ENCODE assay signal across 8 cellular contexts in genomic region chr3:156291269-156292123, GRCh38.
DNase-seq lines count a peak whose midpoint lies in the region; ATAC-seq and TF ChIP-seq lines count a peak whose summit lies in the region.

No MANE protein-coding gene starts in this region.

- no peak overlapping the region for H3K4me3 ChIP-seq in CD8-positive, alpha-beta memory T cell (ENCODE audit: low read length)
- H3K4me3 ChIP-seq in HUES6 (ENCODE audit: low read depth, low read length) = peak overlapping the region; percentile 49
- H3K4me3 ChIP-seq in body of pancreas = no peak overlapping the region
- H3K4me3 ChIP-seq in stomach smooth muscle (ENCODE audit: low read length in 2 of 2) = peak overlapping the region; percentile 72 to 78

- peak overlapping the region in 4 of 7 donors; percentile 9 to 49 (median 22) for H3K4me3 Mint-ChIP-seq in CD8-positive, alpha-beta memory T cell

- H3K4me1 ChIP-seq in CD8-positive, alpha-beta memory T cell (ENCODE audit: insufficient read depth, low read length) = no peaks in the 10 kb centered on the region
- H3K4me1 ChIP-seq in HUES6 (ENCODE audit: control insufficient read depth, insufficient read depth, low read length) (no peaks in the 10 kb centered on the region), body of pancreas (peaks cover 13% of the 10 kb centered on the region), stomach smooth muscle (ENCODE audit: control insufficient read depth, insufficient read depth, low read length) (peaks cover 15% of the 10 kb centered on the region)

- CTCF ChIA-PET in CD8-positive, alpha-beta memory T cell (lab: Charles Lee) = no interaction called here
- CTCF ChIA-PET in HEK293T (lab: Yijun Ruan, JAX) = no interaction called here

- no peaks in the 10 kb centered on the region for H3K9me3 ChIP-seq in CD8-positive, alpha-beta memory T cell (ENCODE audit: low read length)
- H3K9me3 ChIP-seq in HUES6 (ENCODE audit: control insufficient read depth, insufficient read depth, low read depth, low read length) (no peaks in the 10 kb centered on the region), body of pancreas (no peaks in the 10 kb centered on the region), stomach smooth muscle (ENCODE audit: control insufficient read depth in 2 of 2, low read length in 2 of 2) (no peaks in the 10 kb centered on the region)

- TF ChIP-seq POLR2A in body of pancreas (IDR thresholded peaks at IDR 0.05) = no peak

- H3K4me1 Mint-ChIP-seq in CD8-positive, alpha-beta memory T cell = peaks cover 0 to 11% (median 8%) of the 10 kb centered on the region in 3 donors

- no peaks in the 10 kb centered on the region for H3K36me3 Mint-ChIP-seq in CD8-positive, alpha-beta memory T cell

- intact Hi-C loops in body of pancreas (cut with DNase I) = no loop called here

- no peak overlapping the region for H3K27ac Mint-ChIP-seq in CD8-positive, alpha-beta memory T cell

- no peak overlapping the region for H3K27ac ChIP-seq in CD8-positive, alpha-beta memory T cell (ENCODE audit: low read depth, low read length)
- H3K27ac ChIP-seq in HUES6 (ENCODE audit: low read depth, low read length) = no peak overlapping the region
- H3K27ac ChIP-seq in body of pancreas = no peak overlapping the region
- H3K27ac ChIP-seq in stomach smooth muscle (ENCODE audit: low read length) = no peak overlapping the region

- POLR2A ChIA-PET in CD8-positive, alpha-beta memory T cell (lab: Charles Lee) = no interaction called here
- POLR2A ChIA-PET in HEK293T (lab: Yijun Ruan, JAX) = no interaction called here

- 2 to 3% methylated on average over 27 to 51 of the region's 51 CpGs for WGBS in body of pancreas, 2 donors

- H3K27me3 Mint-ChIP-seq in CD8-positive, alpha-beta memory T cell = peaks cover 23 to 76% of the 10 kb centered on the region in 2 donors

- H3K9ac ChIP-seq in HUES6 (ENCODE audit: low read length) = no peak overlapping the region
- H3K9ac ChIP-seq in stomach smooth muscle (ENCODE audit: low read length in 2 of 2) = no peak overlapping the region

- H3K9me3 Mint-ChIP-seq in CD8-positive, alpha-beta memory T cell = no peaks in the 10 kb centered on the region

- H3K27me3 ChIP-seq in CD8-positive, alpha-beta memory T cell (ENCODE audit: insufficient read depth, low read length, poor library complexity, severe bottlenecking) = peaks cover 20% of the 10 kb centered on the region
- peaks cover 64% of the 10 kb centered on the region for H3K27me3 ChIP-seq in HUES6 (ENCODE audit: control insufficient read depth, insufficient read depth, low read length)
- H3K27me3 ChIP-seq in body of pancreas = peaks cover 0 to 12% of the 10 kb centered on the region in 2 donors
- peaks cover 16 to 24% of the 10 kb centered on the region in 2 donors for H3K27me3 ChIP-seq in stomach smooth muscle (ENCODE audit: control insufficient read depth in 1 of 2, insufficient read depth in 2 of 2, low read length in 2 of 2)

- ATAC-seq in body of pancreas = peak; percentile 47

- peak in 1 of 5 donors; percentile 21 for DNase-seq in CD8-positive, alpha-beta memory T cell
- peak in 3 of 4 donors; percentile 13 to 36 (median 21) for DNase-seq in body of pancreas
- peak; percentile 59 for DNase-seq in islet precursor cell
- DNase-seq in AML-193 (lab: John Stamatoyannopoulos, UW) = no peak
- no peak for DNase-seq in HEK293T (ENCODE audit: extremely low spot score)
- no peak for DNase-seq in pons (ENCODE audit: low spot score)

- no peak for TF ChIP-seq CTCF in body of pancreas (IDR thresholded peaks at IDR 0.05)

- no peaks in the 10 kb centered on the region for H3K36me3 ChIP-seq in CD8-positive, alpha-beta memory T cell (ENCODE audit: insufficient read depth, low read length)
- H3K36me3 ChIP-seq in HUES6 (ENCODE audit: control insufficient read depth, insufficient read depth, low read length) (no peaks in the 10 kb centered on the region), body of pancreas (replicated peaks in 1 of 2; ENCODE audit: insufficient read depth in 1 of 2, low read depth in 2 of 2) (no peaks in the 10 kb centered on the region), stomach smooth muscle (ENCODE audit: control insufficient read depth in 2 of 2, insufficient read depth in 2 of 2, low read length in 2 of 2) (no peaks in the 10 kb centered on the region)

TF ChIP-seq in HEK293T, 16 proteins besides CTCF, POLR2A, EP300 and RAD21:
- TF ChIP-seq NFRKB (IDR thresholded peaks at IDR 0.05) = no peak
- no peak for TF ChIP-seq FOXK2 (IDR thresholded peaks at IDR 0.05)
- no peak for TF ChIP-seq L3MBTL2 (conservative IDR thresholded peaks at IDR 0.05)
- TF ChIP-seq ELF4 (IDR thresholded peaks at IDR 0.05) = no peak
- no peak for TF ChIP-seq FOXA1 (IDR thresholded peaks at IDR 0.05)

Comparison
In these comparisons a context has a peak if more than half of its experiments do, and no peak if none do; other contexts are left out.
1. DNase-seq: peak in body of pancreas (3 of 4) and islet precursor cell (single experiment); none in AML-193 (0 of 2), HEK293T (single experiment) and pons (single experiment).
2. H3K4me3 ChIP-seq: peak in HUES6 (single experiment) and stomach smooth muscle (2 of 2); none in CD8-positive, alpha-beta memory T cell (single experiment) and body of pancreas (0 of 2).